In genomic region chr10:59320370-59320769, GRCh38 we compare ENCODE assay signal across 15 cellular contexts. TPM values are rescaled to one million over a fixed set of nuclear protein-coding genes. Genes with fewer than 3 reads are reported as not detected.
DNase-seq lines count a peak whose midpoint lies in the region; ATAC-seq and TF ChIP-seq lines count a peak whose summit lies in the region.
"Had no signal": no experiment of that assay in that cellular context is flagged by ENCODE, and none has a peak within 500 bp of the region (broad histone marks: within the 10 kb centered on the region; RNA-seq: fewer than 3 reads in every experiment).

No MANE protein-coding gene starts in this region.

- ATAC-seq in HG03460 (IDR thresholded peaks at IDR 0.05; ENCODE audit: unreplicated experiment): no peak

- no peak overlapping the region for H3K4me3 ChIP-seq in skeletal muscle tissue (ENCODE audit: low read length in 3 of 3)
- H3K4me3 ChIP-seq: Peyer's patch had no signal

- DNase-seq in kidney tubule cell (ENCODE audit: low spot score): no peak
- DNase-seq in SIG-M5 (lab: John Stamatoyannopoulos, UW): no peak
- DNase-seq: DMS79, Karpas-422, NCI-H1694, NCI-H2081, NCI-H2171, NCI-H526 treated with DMSO at 0.1 percent for 48 hours, Peyer's patch had no signal

- peaks cover 0 to 6% (median 4%) of the 10 kb centered on the region in 3 donors for H3K36me3 ChIP-seq in skeletal muscle tissue (ENCODE audit: control insufficient read depth in 3 of 3, insufficient read depth in 3 of 3, low read length in 3 of 3)
- H3K36me3 ChIP-seq: Peyer's patch had no signal

- H3K4me1 ChIP-seq in skeletal muscle tissue (ENCODE audit: control insufficient read depth in 3 of 3, insufficient read depth in 3 of 3, low read length in 3 of 3): peaks cover 34 to 36% (median 34%) of the 10 kb centered on the region in 3 donors
- H3K4me1 ChIP-seq: Peyer's patch had no signal

- no peak for TF ChIP-seq CTCF in 22Rv1 (IDR thresholded peaks at IDR 0.05)

- H3K9me3 ChIP-seq in skeletal muscle tissue (ENCODE audit: control insufficient read depth in 3 of 3, low read length in 3 of 3): no peaks in the 10 kb centered on the region
- H3K9me3 ChIP-seq: Peyer's patch had no signal

- H3K27me3 ChIP-seq in layer of hippocampus (ENCODE audit: control insufficient read depth, insufficient read depth, low read length): no peaks in the 10 kb centered on the region
- no peaks in the 10 kb centered on the region for H3K27me3 ChIP-seq in skeletal muscle tissue (ENCODE audit: control insufficient read depth in 3 of 3, insufficient read depth in 3 of 3, low read length in 3 of 3)
- H3K27me3 ChIP-seq: Peyer's patch had no signal

- H3K27ac ChIP-seq in 22Rv1: 0 out of 2 replicates have a peak overlapping the region, but pooled peaks have one; percentile 51
- peak overlapping the region; percentile 83 for H3K27ac ChIP-seq in angular gyrus (ENCODE audit: low read depth, low read length)
- H3K27ac ChIP-seq in layer of hippocampus (ENCODE audit: low read depth, low read length): peak overlapping the region; percentile 58
- peak overlapping the region; percentile 20 for H3K27ac ChIP-seq in skeletal muscle tissue (ENCODE audit: low read depth, low read length)
- H3K27ac ChIP-seq: Peyer's patch had no signal

- no peak overlapping the region for H3K9ac ChIP-seq in skeletal muscle tissue (ENCODE audit: low read depth in 1 of 3, low read length in 3 of 3)

RNA-seq across cellular contexts. Expression of gene FAM13C, which starts 42.0 kb away (rescaled TPM):
- 31.8 TPM for total RNA-seq in skeletal muscle tissue
- total RNA-seq: B cell had no signal

Comparison
In these comparisons a context has a peak if more than half of its experiments do, and no peak if none do; other contexts are left out.
1. H3K27ac ChIP-seq: peak in every context shown above with its lines; median percentile 83 in angular gyrus; 58 in layer of hippocampus; 51 in 22Rv1; 20 in skeletal muscle tissue.